Comparison of ENCODE assay signal across 23 cellular contexts in genomic region chr15:88431441-88431840, GRCh38.
"Had no signal": no experiment of that assay in that cellular context is flagged by ENCODE, and none has a peak within 500 bp of the region (broad histone marks: within the 10 kb centered on the region; RNA-seq: fewer than 3 reads in every experiment).

No MANE protein-coding gene starts in this region.

- FAIRE-seq: endothelial cell of umbilical vein had no signal

- H3K27me3 ChIP-seq: colonic mucosa, right atrium auricular region, sigmoid colon, uterus had no signal

- H3K9me3 ChIP-seq: colonic mucosa, heart left ventricle, left ventricle myocardium inferior, lower lobe of right lung, neutrophil, right atrium auricular region, sigmoid colon, stomach, thoracic aorta, uterus had no signal

- H3K4me1 Mint-ChIP-seq: naive B cell, nephron had no signal

- H3K27ac ChIP-seq: colonic mucosa, heart left ventricle, left ventricle myocardium inferior, lower lobe of right lung, neutrophil, right atrium auricular region, sigmoid colon, skin epidermis, stomach, thoracic aorta, uterus had no signal

- H3K27ac Mint-ChIP-seq: memory B cell, naive B cell, nephron had no signal

- H3K4me3 ChIP-seq: colonic mucosa, heart left ventricle, left ventricle myocardium inferior, lower lobe of right lung, right atrium auricular region, sigmoid colon, skin epidermis, stomach, thoracic aorta, uterus had no signal

- H3K36me3 ChIP-seq: colonic mucosa, heart left ventricle, left ventricle myocardium inferior, lower lobe of right lung, neutrophil, right atrium auricular region, sigmoid colon, stomach, thoracic aorta, uterus had no signal

- H3K9me3 Mint-ChIP-seq: memory B cell, naive B cell, nephron had no signal

- DNase-seq: colonic mucosa; dermis blood vessel endothelial cell; erythroblast; foreskin melanocyte; heart left ventricle; hippocampal formation; islet precursor cell; left ventricle myocardium inferior; lower lobe of right lung; naive B cell; sigmoid colon; stimulated activated naive CD4-positive, alpha-beta T cell; stomach; substantia nigra; trophoblast cell; uterus had no signal

- H3K4me3 Mint-ChIP-seq: memory B cell, naive B cell, nephron had no signal

- ATAC-seq: heart left ventricle, lower lobe of right lung had no signal

- H3K36me3 Mint-ChIP-seq: memory B cell, naive B cell had no signal

- H3K4me1 ChIP-seq: colonic mucosa, heart left ventricle, left ventricle myocardium inferior, lower lobe of right lung, right atrium auricular region, sigmoid colon, stomach, uterus had no signal
